In the genomic region with DNA sequence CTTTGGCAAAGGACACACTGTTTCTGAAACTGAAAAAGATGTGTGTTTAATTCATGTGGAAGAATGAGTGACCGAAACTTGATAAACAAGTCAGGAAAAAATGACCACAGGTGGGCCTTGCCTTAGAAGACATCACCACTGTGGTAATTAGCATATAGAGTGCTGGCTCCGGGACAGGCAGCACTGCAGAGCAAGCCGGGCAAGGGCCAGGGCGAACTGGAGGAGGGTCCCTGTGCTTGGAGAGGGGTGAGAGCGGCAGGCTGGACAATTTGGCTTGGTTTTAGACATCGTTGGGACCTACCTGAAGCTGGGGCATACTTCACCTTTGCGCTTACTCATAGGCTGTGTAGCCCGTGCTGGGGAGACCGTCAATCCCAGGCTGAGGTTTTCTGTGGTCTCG, we compare ENCODE assay signal across 27 cellular contexts. TPM values are rescaled to one million over a fixed set of nuclear protein-coding genes. Genes with fewer than 3 reads are reported as not detected.
"Had no signal": no experiment of that assay in that cellular context is flagged by ENCODE, and none has a peak within 500 bp of the region (broad histone marks: within the 10 kb centered on the region; RNA-seq: fewer than 3 reads in every experiment).

No MANE protein-coding gene starts in this region.

- H3K9me3 Mint-ChIP-seq: activated CD4-positive, alpha-beta T cell treated with anti-CD3 and anti-CD28 coated beads, Interleukin-2, amount 10 ng/mL, durations not matched to agents 24 days and 14 days; activated naive CD8-positive, alpha-beta T cell treated with anti-CD3 and anti-CD28 coated beads, Interleukin-2, amount 10 ng/mL, durations not matched to agents 7 days and 5 days; activated T-helper 2 cell treated with anti-CD3 and anti-CD28 coated beads, Interferon-gamma antibody, Interleukin-2, Interleukin-4, amounts not matched to agents 10 μg/mL and 5 μg/mL and 100 μg/mL, durations not matched to agents 14 hours and 24 hours and 36 hours had no signal

- DNase-seq: activated B cell treated with CpG ODN at 0.5 μM for 24 hours; activated CD4-positive, alpha-beta T cell treated with anti-CD3 and anti-CD28 coated beads for 1 hour; activated CD4-positive, alpha-beta T cell treated with anti-CD3 and anti-CD28 coated beads, Interleukin-2, amount 10 ng/mL, durations not matched to agents 24 days and 14 days; activated CD4-positive, alpha-beta T cell treated with anti-CD3 and anti-CD28 coated beads, Interleukin-2, amount 50 U/mL, for 48 hours; activated gamma-delta T cell treated with Interleukin-2 at 50 U/mL for 16 hours; activated naive CD4-positive, alpha-beta T cell treated with anti-CD3 and anti-CD28 coated beads, Interleukin-2, amount 10 ng/mL, durations not matched to agents 7 days and 5 days; activated naive CD8-positive, alpha-beta T cell treated with anti-CD3 and anti-CD28 coated beads, Interleukin-2, amount 10 ng/mL, durations not matched to agents 7 days and 5 days; activated T-cell treated with anti-CD3 and anti-CD28 coated beads for 4 hours; activated T-cell treated with anti-CD3 and anti-CD28 coated beads, Interleukin-2, amount 50 U/mL, for 72 hours; aorta; caudate nucleus; MG63; NCI-H1105; NCI-H1436; NCI-H1694 treated with DMSO at 0.1 percent for 48 hours; NCI-H2029 treated with DMSO at 0.1 percent for 48 hours; NCI-H345; NCI-H510A treated with DMSO at 0.1 percent for 48 hours; NCI-H69; Peyer's patch; SHP77 treated with DMSO at 0.1 percent for 48 hours; T-helper 17 cell; T-helper 9 cell had no signal

- H3K4me3 Mint-ChIP-seq: activated B cell treated with CpG ODN at 0.5 μM for 24 hours; activated CD4-positive, alpha-beta T cell treated with anti-CD3 and anti-CD28 coated beads, Interleukin-2, amount 10 ng/mL, durations not matched to agents 24 days and 14 days; activated naive CD4-positive, alpha-beta T cell treated with anti-CD3 and anti-CD28 coated beads, Interleukin-2, amount 10 ng/mL, durations not matched to agents 7 days and 5 days; activated naive CD8-positive, alpha-beta T cell treated with anti-CD3 and anti-CD28 coated beads, Interleukin-2, amount 10 ng/mL, durations not matched to agents 7 days and 5 days; activated T-cell treated with anti-CD3 and anti-CD28 coated beads, Interleukin-2, amount 50 U/mL, for 72 hours; T-helper 17 cell had no signal

- H3K27ac Mint-ChIP-seq: activated B cell treated with CpG ODN at 0.5 μM for 24 hours; activated CD4-positive, alpha-beta T cell treated with anti-CD3 and anti-CD28 coated beads, Interleukin-2, amount 10 ng/mL, durations not matched to agents 24 days and 14 days; activated naive CD4-positive, alpha-beta T cell treated with anti-CD3 and anti-CD28 coated beads, Interleukin-2, amount 10 ng/mL, durations not matched to agents 7 days and 5 days; activated naive CD8-positive, alpha-beta T cell treated with anti-CD3 and anti-CD28 coated beads, Interleukin-2, amount 10 ng/mL, durations not matched to agents 7 days and 5 days; activated T-cell treated with anti-CD3 and anti-CD28 coated beads, Interleukin-2, amount 50 U/mL, for 72 hours; activated T-helper 2 cell treated with anti-CD3 and anti-CD28 coated beads, Interferon-gamma antibody, Interleukin-2, Interleukin-4, amounts not matched to agents 10 μg/mL and 5 μg/mL and 100 μg/mL, durations not matched to agents 14 hours and 24 hours and 36 hours; T-helper 17 cell had no signal

- H3K27me3 Mint-ChIP-seq: activated B cell treated with CpG ODN at 0.5 μM for 24 hours had no signal

- H3K36me3 Mint-ChIP-seq: activated naive CD8-positive, alpha-beta T cell treated with anti-CD3 and anti-CD28 coated beads, Interleukin-2, amount 10 ng/mL, durations not matched to agents 7 days and 5 days had no signal

- ATAC-seq: activated T-cell treated with anti-CD3 and anti-CD28 coated beads, Interleukin-2, amount 50 U/mL, for 72 hours; T-helper 17 cell had no signal

RNA-seq across cellular contexts. Expression of a gene that starts 8.2 kb away (rescaled TPM):
- total RNA-seq: activated B cell treated with CpG ODN at 0.5 μM for 24 hours; activated CD4-positive, alpha-beta T cell treated with anti-CD3 and anti-CD28 coated beads, Interleukin-2, amount 10 ng/mL, durations not matched to agents 24 days and 14 days; activated naive CD8-positive, alpha-beta T cell treated with anti-CD3 and anti-CD28 coated beads, Interleukin-2, amount 10 ng/mL, durations not matched to agents 7 days and 5 days; activated T-cell treated with anti-CD3 and anti-CD28 coated beads, Interleukin-2, amount 50 U/mL, for 72 hours; activated T-helper 2 cell treated with anti-CD3 and anti-CD28 coated beads, Interferon-gamma antibody, Interleukin-2, Interleukin-4, amounts not matched to agents 10 μg/mL and 5 μg/mL and 100 μg/mL, durations not matched to agents 14 hours and 24 hours and 36 hours; aorta; breast epithelium; chondrocyte; Peyer's patch; SK-MEL-5; T-helper 17 cell had no signal

RNA-seq across cellular contexts. Expression of a gene that starts 41.2 kb away (rescaled TPM):
- total RNA-seq: activated B cell treated with CpG ODN at 0.5 μM for 24 hours; activated CD4-positive, alpha-beta T cell treated with anti-CD3 and anti-CD28 coated beads, Interleukin-2, amount 10 ng/mL, durations not matched to agents 24 days and 14 days; activated naive CD8-positive, alpha-beta T cell treated with anti-CD3 and anti-CD28 coated beads, Interleukin-2, amount 10 ng/mL, durations not matched to agents 7 days and 5 days; activated T-cell treated with anti-CD3 and anti-CD28 coated beads, Interleukin-2, amount 50 U/mL, for 72 hours; activated T-helper 2 cell treated with anti-CD3 and anti-CD28 coated beads, Interferon-gamma antibody, Interleukin-2, Interleukin-4, amounts not matched to agents 10 μg/mL and 5 μg/mL and 100 μg/mL, durations not matched to agents 14 hours and 24 hours and 36 hours; chondrocyte; T-helper 17 cell had no signal
